In the genomic region with DNA sequence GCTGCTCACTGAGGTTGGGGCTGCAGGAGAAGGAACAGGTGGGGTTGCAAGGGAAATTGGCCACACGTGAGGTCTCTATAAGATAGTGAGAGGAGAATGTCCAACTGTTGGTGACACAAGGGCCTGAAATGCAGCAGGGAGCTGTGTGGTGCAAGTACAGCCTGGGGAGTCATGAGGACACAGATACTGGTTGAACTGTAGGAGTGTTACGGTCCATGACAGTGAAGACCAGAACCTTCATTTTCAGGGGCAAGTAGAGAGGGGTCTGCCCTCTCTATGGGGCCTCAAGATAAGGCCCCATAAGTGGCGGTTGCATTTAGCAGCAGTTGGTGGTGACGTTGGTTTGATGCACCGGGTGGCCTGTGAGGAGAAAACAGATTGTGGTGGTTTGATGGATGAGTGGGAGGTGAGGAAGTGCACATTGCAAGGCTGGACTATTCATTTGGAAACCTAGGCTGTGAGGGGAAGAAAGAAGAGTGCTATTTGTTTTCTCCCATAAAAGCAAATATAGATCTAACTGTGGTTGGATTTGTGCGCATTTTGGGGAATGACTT, we compare ENCODE assay signal across 10 cellular contexts. TPM values are rescaled to one million over a fixed set of nuclear protein-coding genes. Genes with fewer than 3 reads are reported as not detected.
DNase-seq lines count a peak whose midpoint lies in the region; ATAC-seq and TF ChIP-seq lines count a peak whose summit lies in the region.
"Had no signal": no experiment of that assay in that cellular context is flagged by ENCODE, and none has a peak within 500 bp of the region (broad histone marks: within the 10 kb centered on the region; RNA-seq: fewer than 3 reads in every experiment).

No MANE protein-coding gene starts in this region.

- 58% methylated on average over 6 of the region's 6 CpGs for WGBS in right cardiac atrium

- H3K36me3 Mint-ChIP-seq in chondrocyte (ENCODE audit: low read depth): peaks cover 19% of the 10 kb centered on the region

- H3K4me1 ChIP-seq in right cardiac atrium (ENCODE audit: control insufficient read depth, insufficient read depth, low read length): peaks cover 19% of the 10 kb centered on the region
- peaks cover 0 to 30% of the 10 kb centered on the region in 2 donors for H3K4me1 ChIP-seq in right atrium auricular region
- peaks cover 0 to 82% (median 36%) of the 10 kb centered on the region in 4 donors for H3K4me1 ChIP-seq in tibial artery

- H3K36me3 ChIP-seq in right atrium auricular region (peaks cover 11% of the 10 kb centered on the region), tibial artery (peaks cover 18 to 20% (median 19%) of the 10 kb centered on the region in 3 donors)

- no peaks in the 10 kb centered on the region for H3K27me3 Mint-ChIP-seq in chondrocyte (ENCODE audit: low read depth)

- H3K27ac ChIP-seq in right cardiac atrium (ENCODE audit: low read length) (no peak overlapping the region), right atrium auricular region (no peak overlapping the region), tibial artery (peak overlapping the region; percentile 43 to 91)

- H3K27ac Mint-ChIP-seq in chondrocyte (ENCODE audit: unreplicated experiment): peak overlapping the region; percentile 67

- H3K27me3 ChIP-seq in right cardiac atrium (ENCODE audit: control insufficient read depth, insufficient read depth) (no peaks in the 10 kb centered on the region), right atrium auricular region (no peaks in the 10 kb centered on the region), tibial artery (no peaks in the 10 kb centered on the region)

- H3K9me3 Mint-ChIP-seq in chondrocyte (ENCODE audit: low read depth): no peaks in the 10 kb centered on the region

- H3K4me3 ChIP-seq in right cardiac atrium (ENCODE audit: low read length) (no peak overlapping the region), right atrium auricular region (no peak overlapping the region), tibial artery (no peak overlapping the region)

- no peak overlapping the region for H3K4me3 Mint-ChIP-seq in chondrocyte (ENCODE audit: unreplicated experiment)

- DNase-seq in right cardiac atrium (no peak), right atrium auricular region (ENCODE audit: low spot score) (no peak), NOMO-1 (lab: John Stamatoyannopoulos, UW; ENCODE audit: unreplicated experiment in 2 of 2) (peak; percentile 53 to 61), chondrocyte (ENCODE audit: low spot score) (no peak), tibial artery (no peak), pons (ENCODE audit: low spot score) (no peak), T1000 (lab: John Stamatoyannopoulos, UW) (no peak)
- DNase-seq: NCI-H2081 treated with DMSO at 0.1 percent for 48 hours, small intestine had no signal

- ATAC-seq in right cardiac atrium (peak; percentile 17 to 18), GM18861 (IDR thresholded peaks at IDR 0.05; ENCODE audit: unreplicated experiment) (no peak)

- H3K9me3 ChIP-seq in right cardiac atrium (ENCODE audit: control insufficient read depth, low read length) (no peaks in the 10 kb centered on the region), right atrium auricular region (no peaks in the 10 kb centered on the region), tibial artery (no peaks in the 10 kb centered on the region)

- intact Hi-C loops in right cardiac atrium (cut with DNase I) (loop anchor here in 1 of 4 donors (5.0 kb wide), 1 partner anchor 32 kb away; no protein-coding TSS in a partner anchor), tibial artery (cut with DNase I; ENCODE audit: low total_unique reads) (no loop called here)

- peaks cover 56% of the 10 kb centered on the region for H3K4me1 Mint-ChIP-seq in chondrocyte (ENCODE audit: low read depth)

- no peak for TF ChIP-seq CTCF in right atrium auricular region (IDR thresholded peaks at IDR 0.05)
- no peak for TF ChIP-seq CTCF in chondrocyte (IDR thresholded peaks at IDR 0.05)
- TF ChIP-seq CTCF in tibial artery (IDR thresholded peaks at IDR 0.05): no peak

RNA-seq across cellular contexts. Expression of a gene that starts 39.4 kb away (rescaled TPM):
- 100 to 1,000 TPM in 1 of 4 donors, 10 to 100 TPM in 3; 92.1 to 115 (median 95.1) TPM for total RNA-seq in right cardiac atrium
- 62.9 TPM for polyA plus RNA-seq in right cardiac atrium
- total RNA-seq in right atrium auricular region: 10 to 100 TPM; 77.6 to 84.5 TPM
- 296 to 393 TPM (median 372 TPM) in 3 replicates for total RNA-seq in chondrocyte

Comparison
In these comparisons a context has a peak if more than half of its experiments do, and no peak if none do; other contexts are left out.
1. DNase-seq: peak in NOMO-1 (2 of 2); none in right cardiac atrium (0 of 3), right atrium auricular region (single experiment), chondrocyte (single experiment), tibial artery (0 of 2), pons (single experiment) and T1000 (single experiment).
2. H3K27ac ChIP-seq: peak in tibial artery (2 of 2); none in right cardiac atrium (single experiment) and right atrium auricular region (0 of 2).